Comparison of ENCODE assay signal across 8 cellular contexts in genomic region chr6:85464260-85464644, GRCh38. TPM values are rescaled to one million over a fixed set of nuclear protein-coding genes. Genes with fewer than 3 reads are reported as not detected.
DNase-seq lines count a peak whose midpoint lies in the region; ATAC-seq and TF ChIP-seq lines count a peak whose summit lies in the region.

No MANE protein-coding gene starts in this region.

- ATAC-seq in GM21515 (IDR thresholded peaks at IDR 0.05; ENCODE audit: unreplicated experiment), result no peak
- ATAC-seq in GM18517 (IDR thresholded peaks at IDR 0.05; ENCODE audit: unreplicated experiment), result no peak
- no peak for ATAC-seq in HG03571 (IDR thresholded peaks at IDR 0.05; ENCODE audit: unreplicated experiment)

- H3K4me3 Mint-ChIP-seq in Calu3 (ENCODE audit: low read depth, unreplicated experiment), result peak overlapping the region; percentile 20
- peak overlapping the region; percentile 48 for H3K4me3 Mint-ChIP-seq in MCF 10A (ENCODE audit: unreplicated experiment)

- peak overlapping the region; percentile 79 for H3K4me2 ChIP-seq in PC-9

- H3K9me3 ChIP-seq in PC-9 (ENCODE audit: insufficient read depth, low read depth) (no peaks in the 10 kb centered on the region), WERI-Rb-1 (ENCODE audit: severe bottlenecking) (no peaks in the 10 kb centered on the region)

- no peak overlapping the region for H2AFZ ChIP-seq in PC-9

- peak overlapping the region; percentile 98 for H3K27ac ChIP-seq in PC-9
- H3K27ac ChIP-seq in WERI-Rb-1, result no peak overlapping the region

- CTCF ChIA-PET in Calu3 (lab: Charles Lee), result interaction anchor here (1.2 to 2.2 kb wide), 3 partner anchors 9 to 103 kb away, joined by 5 to 12 read pairs (median 5); no protein-coding TSS in a partner anchor
- CTCF ChIA-PET in PC-9 (lab: Charles Lee), result interaction anchor here (1.3 kb wide), 1 partner anchor 18 kb away, joined by 4 read pairs; no protein-coding TSS in a partner anchor
- CTCF ChIA-PET in MCF 10A (lab: Yijun Ruan, JAX), result interaction anchor here (0.7 to 8.0 kb wide), 8 partner anchors 14 to 113 kb away, joined by 3 to 65 read pairs (median 4); no protein-coding TSS in a partner anchor

- BruUV-seq in Calu3 (replicated peaks; lab: Mats Ljungman, UMichigan) (no TSS peak), PC-9 (replicated peaks; lab: Mats Ljungman, UMichigan) (TSS peak; percentile 87), MCF 10A (replicated peaks; lab: Mats Ljungman, UMichigan) (TSS peak; percentile 86)

- peak; percentile 67 for DNase-seq in Calu3
- peak; percentile 61 to 85 for DNase-seq in PC-9
- DNase-seq in MCF 10A (ENCODE audit: unreplicated experiment), result peak; percentile 94
- DNase-seq in renal cortical epithelial cell (ENCODE audit: low read depth), result peak; percentile 97
- no peak for DNase-seq in WERI-Rb-1

- peaks cover 55% of the 10 kb centered on the region for H3K79me2 ChIP-seq in PC-9 (ENCODE audit: low read depth)

- no peaks in the 10 kb centered on the region for H3K9me3 Mint-ChIP-seq in Calu3 (ENCODE audit: low read depth, unreplicated experiment)
- no peaks in the 10 kb centered on the region for H3K9me3 Mint-ChIP-seq in MCF 10A (ENCODE audit: unreplicated experiment)

- H3K27me3 ChIP-seq in PC-9 (ENCODE audit: insufficient read depth, low read depth) (no peaks in the 10 kb centered on the region), WERI-Rb-1 (ENCODE audit: insufficient read depth, low read depth, severe bottlenecking) (peaks cover 62% of the 10 kb centered on the region)

- no peaks in the 10 kb centered on the region for H3K9me2 ChIP-seq in PC-9 (ENCODE audit: insufficient read depth)

- H3K27me3 Mint-ChIP-seq in Calu3 (ENCODE audit: unreplicated experiment), result no peaks in the 10 kb centered on the region
- H3K27me3 Mint-ChIP-seq in MCF 10A (ENCODE audit: insufficient read depth, unreplicated experiment), result no peaks in the 10 kb centered on the region

- POLR2A ChIA-PET in PC-9 (lab: Charles Lee; ENCODE audit: unreplicated experiment) (interaction anchor here (0.6 to 1.0 kb wide), 3 partner anchors 14 to 206 kb away, joined by 3 to 4 read pairs (median 3); partner anchors contain the start of gene NT5E), MCF 10A (lab: Yijun Ruan, JAX) (interaction anchor here (0.7 to 7.8 kb wide), 13 partner anchors 9 to 476 kb away, joined by 3 to 107 read pairs (median 5); partner anchors contain the start of gene NT5E)

- peak overlapping the region; percentile 19; the same call in 1 of the 2 replicates for H3K4me3 ChIP-seq in PC-9
- no peak overlapping the region for H3K4me3 ChIP-seq in WERI-Rb-1 (ENCODE audit: low read depth, low read length)

- no peaks in the 10 kb centered on the region for H4K20me1 ChIP-seq in PC-9 (ENCODE audit: insufficient read depth)

- H3K27ac Mint-ChIP-seq in Calu3 (ENCODE audit: unreplicated experiment), result peak overlapping the region; percentile 87
- H3K27ac Mint-ChIP-seq in MCF 10A (ENCODE audit: low read depth, unreplicated experiment), result peak overlapping the region; percentile 55

- intact Hi-C loops in Calu3 (cut with micrococcal nuclease; ENCODE audit: unreplicated experiment), result loop anchor here (2.0 kb wide), 2 partner anchors 59 to 103 kb away; no protein-coding TSS in a partner anchor
- intact Hi-C loops in PC-9 (cut with micrococcal nuclease; ENCODE audit: unreplicated experiment), result loop anchor here (1.0 to 2.0 kb wide), 3 partner anchors 13 to 103 kb away; partner anchors contain the start of gene NT5E
- intact Hi-C loops in MCF 10A (cut with micrococcal nuclease), result loop anchor here (1.0 kb wide), 3 partner anchors 12 to 103 kb away; no protein-coding TSS in a partner anchor

- H3K36me3 ChIP-seq in PC-9 (ENCODE audit: low read depth), result peaks cover 14% of the 10 kb centered on the region
- H3K36me3 ChIP-seq in WERI-Rb-1, result no peaks in the 10 kb centered on the region

- H3K36me3 Mint-ChIP-seq in Calu3 (ENCODE audit: insufficient read depth, unreplicated experiment), result peaks cover 32% of the 10 kb centered on the region
- no peaks in the 10 kb centered on the region for H3K36me3 Mint-ChIP-seq in MCF 10A (ENCODE audit: insufficient read depth, unreplicated experiment)

- H3F3A ChIP-seq in PC-9 (ENCODE audit: insufficient read depth, low read depth), result peaks cover 68% of the 10 kb centered on the region

- TF ChIP-seq CTCF in Calu3 (IDR thresholded peaks at IDR 0.05; ENCODE audit: unreplicated experiment) (no peak), PC-9 (conservative IDR thresholded peaks at IDR 0.05) (no peak), MCF 10A (IDR thresholded peaks at IDR 0.05; ENCODE audit: unreplicated experiment) (no peak), WERI-Rb-1 (IDR thresholded peaks at IDR 0.05; ENCODE audit: low read depth, low read length) (no peak)

- H3K4me1 ChIP-seq in PC-9 (replicated peaks; ENCODE audit: insufficient read depth), result peaks cover 100% of the 10 kb centered on the region

- H3K4me1 Mint-ChIP-seq in Calu3 (ENCODE audit: low read depth, unreplicated experiment) (peaks cover 76% of the 10 kb centered on the region), MCF 10A (ENCODE audit: insufficient read depth, unreplicated experiment) (peaks cover 63% of the 10 kb centered on the region)

RNA-seq across cellular contexts. Expression of gene NT5E, which starts 14.4 kb away (rescaled TPM):
- total RNA-seq in Calu3 (2022), result 52.8 and 76.5 TPM in 2 replicates
- total RNA-seq in PC-9 (2021), result 84.6 and 90.4 TPM in 2 replicates
- total RNA-seq in MCF 10A (2022), result 112 and 121 TPM in 2 replicates
- total RNA-seq in renal cortical epithelial cell, result 39.3 and 164 TPM in 2 replicates
